In the genomic region with DNA sequence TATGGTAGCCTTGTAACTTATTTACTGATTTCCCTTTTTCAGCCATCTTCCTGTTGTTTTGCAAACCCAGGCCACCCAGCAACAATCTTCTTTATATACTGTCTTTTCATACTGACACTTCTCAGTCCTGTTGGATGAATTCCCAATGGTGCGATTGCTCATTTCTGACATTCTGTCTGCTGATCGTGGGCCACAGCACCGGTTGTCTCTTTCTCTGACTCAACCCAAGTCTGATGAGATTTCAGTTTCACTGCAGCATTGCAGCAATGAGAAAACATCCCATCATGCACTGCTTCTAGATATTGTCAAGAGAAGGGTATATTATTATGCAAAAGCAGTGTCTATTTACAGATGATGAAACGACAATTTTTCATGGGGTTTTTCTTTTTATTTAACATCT, we compare ENCODE assay signal across 10 cellular contexts.
DNase-seq lines count a peak whose midpoint lies in the region; ATAC-seq and TF ChIP-seq lines count a peak whose summit lies in the region.
"Had no signal": no experiment of that assay in that cellular context is flagged by ENCODE, and none has a peak within 500 bp of the region (broad histone marks: within the 10 kb centered on the region; RNA-seq: fewer than 3 reads in every experiment).

No MANE protein-coding gene starts in this region.

- H3K27ac ChIP-seq in mesenchymal stem cell (ENCODE audit: low read length, poor library complexity, severe bottlenecking), result no peak overlapping the region

- H4K91ac ChIP-seq in mesenchymal stem cell (ENCODE audit: low read length), result no peak overlapping the region

- H3K79me1 ChIP-seq in mesenchymal stem cell (replicated peaks; ENCODE audit: low read length, poor library complexity, severe bottlenecking), result no peaks in the 10 kb centered on the region

- no peak overlapping the region for H3K4me3 ChIP-seq in mesenchymal stem cell (ENCODE audit: insufficient read depth in 1 of 2, low read depth in 1 of 2, low read length in 2 of 2)

- no peak overlapping the region for H2AFZ ChIP-seq in mesenchymal stem cell (ENCODE audit: low read depth, low read length)

- DNase-seq in M059J (ENCODE audit: low read depth) (peak; percentile 87), mesenchymal stem cell (peak; percentile 54), SW480 (ENCODE audit: low spot score) (no peak), WTC11 (ENCODE audit: low spot score) (no peak), HFFc6 (no peak)
- DNase-seq in central memory CD4-positive, alpha-beta T cell, result no peak
- DNase-seq: occipital lobe had no signal

- no peak overlapping the region for H3K4me2 ChIP-seq in mesenchymal stem cell (ENCODE audit: low read length, poor library complexity, severe bottlenecking)

- no peak overlapping the region for H2AK5ac ChIP-seq in mesenchymal stem cell (ENCODE audit: low read length, severe bottlenecking)

- H3K27me3 Mint-ChIP-seq in WTC11 (ENCODE audit: low read depth) (no peaks in the 10 kb centered on the region), HFFc6 (ENCODE audit: insufficient read depth) (peaks cover 4% of the 10 kb centered on the region)

- H2BK5ac ChIP-seq in mesenchymal stem cell (ENCODE audit: low read depth, low read length, poor library complexity, severe bottlenecking), result no peak overlapping the region

- H3K27ac Mint-ChIP-seq in WTC11, result no peak overlapping the region
- H3K27ac Mint-ChIP-seq in HFFc6, result no peak overlapping the region; the same call in 1 of the 2 replicates
- H3K27ac Mint-ChIP-seq: type B pancreatic cell had no signal

- 53% methylated on average over 3 of the region's 4 CpGs for WGBS in mesenchymal stem cell

- H2BK120ac ChIP-seq in mesenchymal stem cell (ENCODE audit: low read depth, low read length), result no peak overlapping the region

- no peak overlapping the region for H3K9ac ChIP-seq in mesenchymal stem cell (ENCODE audit: low read length)

- no peaks in the 10 kb centered on the region for H3K36me3 Mint-ChIP-seq in WTC11
- no peaks in the 10 kb centered on the region; the same call in 1 of the 2 replicates for H3K36me3 Mint-ChIP-seq in HFFc6 (ENCODE audit: low read depth)
- H3K36me3 Mint-ChIP-seq: type B pancreatic cell had no signal

- CTCF ChIA-PET in WTC11 (lab: Charles Lee), result no interaction called here

- H2BK15ac ChIP-seq in mesenchymal stem cell (ENCODE audit: low read depth, poor library complexity, severe bottlenecking), result no peak overlapping the region

- H3K4me1 Mint-ChIP-seq in WTC11 (no peaks in the 10 kb centered on the region), HFFc6 (ENCODE audit: low read depth) (no peaks in the 10 kb centered on the region)

- no peak overlapping the region for H3K23ac ChIP-seq in mesenchymal stem cell (ENCODE audit: low read length in 2 of 2)

- H3K4me3 Mint-ChIP-seq in WTC11 (no peak overlapping the region), HFFc6 (no peak overlapping the region)
- H3K4me3 Mint-ChIP-seq: type B pancreatic cell had no signal

- no peaks in the 10 kb centered on the region for H3K9me3 ChIP-seq in mesenchymal stem cell (ENCODE audit: control insufficient read depth, low read length)

- H2BK12ac ChIP-seq in mesenchymal stem cell (ENCODE audit: low read length in 2 of 2), result no peak overlapping the region

- ATAC-seq in GM18870 (IDR thresholded peaks at IDR 0.05; ENCODE audit: unreplicated experiment) (peak; percentile 71), HG02610 (IDR thresholded peaks at IDR 0.05; ENCODE audit: unreplicated experiment) (peak; percentile 66), WTC11 (no peak)

- TF ChIP-seq CTCF in WTC11 (IDR thresholded peaks at IDR 0.05) (no peak), HFFc6 (IDR thresholded peaks at IDR 0.05) (no peak)

- H3K4ac ChIP-seq in mesenchymal stem cell (ENCODE audit: low read depth in 1 of 2, low read length in 2 of 2), result no peak overlapping the region

- H3K4me1 ChIP-seq in mesenchymal stem cell (ENCODE audit: control insufficient read depth, insufficient read depth, low read depth, low read length), result peaks cover 2% of the 10 kb centered on the region

- no peaks in the 10 kb centered on the region for H3K36me3 ChIP-seq in mesenchymal stem cell (ENCODE audit: control insufficient read depth in 1 of 2, insufficient read depth in 2 of 2, low read depth in 1 of 2, low read length in 2 of 2)

- H3K18ac ChIP-seq in mesenchymal stem cell (ENCODE audit: low read depth in 1 of 2, low read length in 2 of 2), result no peak overlapping the region

- POLR2A ChIA-PET in WTC11 (lab: Charles Lee), result no interaction called here

- H3K9me3 Mint-ChIP-seq in WTC11, result no peaks in the 10 kb centered on the region
- H3K9me3 Mint-ChIP-seq in HFFc6, result peaks cover 34% of the 10 kb centered on the region
- H3K9me3 Mint-ChIP-seq: type B pancreatic cell had no signal

- no peak overlapping the region for H4K8ac ChIP-seq in mesenchymal stem cell (ENCODE audit: low read length)

- H3K27me3 ChIP-seq in mesenchymal stem cell (ENCODE audit: control insufficient read depth in 1 of 2, insufficient read depth in 1 of 2, low read length in 2 of 2), result no peaks in the 10 kb centered on the region

- H3K14ac ChIP-seq in mesenchymal stem cell (ENCODE audit: low read length in 2 of 2), result no peak overlapping the region

TF ChIP-seq in WTC11, 78 proteins besides CTCF, POLR2A, EP300 and RAD21:
- no peak for TF ChIP-seq NR1H2 (CRISPR knock-in tag; IDR thresholded peaks at IDR 0.05)

Comparison
In these comparisons a context has a peak if more than half of its experiments do, and no peak if none do; other contexts are left out.
1. DNase-seq: peak in M059J (single experiment) and mesenchymal stem cell (single experiment); none in SW480 (single experiment), WTC11 (single experiment), HFFc6 (single experiment) and central memory CD4-positive, alpha-beta T cell (single experiment).